Comparison of ENCODE assay signal across 1 cellular context in the genomic region with DNA sequence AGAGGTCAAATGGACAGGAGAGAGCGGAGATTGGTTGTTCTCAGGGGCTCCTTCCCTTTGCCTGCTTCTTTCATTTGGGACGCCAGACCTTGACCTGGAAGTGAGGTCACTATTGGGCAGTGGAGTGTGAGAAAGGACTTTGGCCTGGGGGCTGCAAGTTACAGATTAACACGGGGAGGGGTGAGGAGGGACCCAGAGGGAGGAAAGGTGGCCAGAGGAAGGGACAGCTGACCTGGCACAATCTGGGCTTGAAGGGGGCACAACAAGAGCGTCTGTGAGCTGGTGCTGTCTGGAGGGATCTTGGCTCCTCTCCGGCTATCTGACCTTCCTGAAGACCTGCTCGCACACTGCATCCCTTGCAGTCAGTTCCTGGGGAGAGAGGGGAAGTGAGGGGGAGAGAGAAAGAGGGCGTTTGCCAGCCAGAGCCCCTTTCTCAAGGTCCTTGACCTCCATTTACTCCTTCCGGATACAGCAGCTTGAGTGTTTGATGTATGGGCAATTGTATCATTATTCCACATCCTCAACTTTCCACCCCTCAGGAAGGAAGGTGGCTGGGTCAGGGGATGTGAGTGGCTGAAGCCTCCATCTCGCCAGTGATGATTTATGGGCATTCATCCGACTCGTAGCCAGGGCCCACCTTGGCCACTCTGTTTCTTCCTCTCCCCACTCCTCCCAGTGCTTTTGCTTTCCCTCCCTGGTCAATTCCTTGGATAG.
A peak's percentile ranks its signal among the peaks of the same experiment; 100 is the strongest.
TF ChIP-seq lines count a peak whose summit lies in the region.

No MANE protein-coding gene starts in this region.

TF ChIP-seq in HepG2, 621 proteins besides CTCF, POLR2A, EP300 and RAD21 (continued from another document and continues in another):
- no peak for TF ChIP-seq ZBTB4 (CRISPR knock-in tag; IDR thresholded peaks at IDR 0.05; ENCODE audit: borderline replicate concordance)
- no peak for TF ChIP-seq HOXD1 (CRISPR knock-in tag; IDR thresholded peaks at IDR 0.05)
- no peak for TF ChIP-seq ZNF572 (CRISPR knock-in tag; IDR thresholded peaks at IDR 0.05)
- TF ChIP-seq PTBP1 (IDR thresholded peaks at IDR 0.05; ENCODE audit: low read depth, low read length, poor library complexity, severe bottlenecking), result no peak
- TF ChIP-seq GATA4 (IDR thresholded peaks at IDR 0.05; ENCODE audit: borderline replicate concordance, low read depth), result no peak
- TF ChIP-seq, protein P1, sequence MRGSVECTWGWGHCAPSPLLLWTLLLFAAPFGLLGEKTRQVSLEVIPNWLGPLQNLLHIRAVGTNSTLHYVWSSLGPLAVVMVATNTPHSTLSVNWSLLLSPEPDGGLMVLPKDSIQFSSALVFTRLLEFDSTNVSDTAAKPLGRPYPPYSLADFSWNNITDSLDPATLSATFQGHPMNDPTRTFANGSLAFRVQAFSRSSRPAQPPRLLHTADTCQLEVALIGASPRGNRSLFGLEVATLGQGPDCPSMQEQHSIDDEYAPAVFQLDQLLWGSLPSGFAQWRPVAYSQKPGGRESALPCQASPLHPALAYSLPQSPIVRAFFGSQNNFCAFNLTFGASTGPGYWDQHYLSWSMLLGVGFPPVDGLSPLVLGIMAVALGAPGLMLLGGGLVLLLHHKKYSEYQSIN (CRISPR knock-in tag; IDR thresholded peaks at IDR 0.05; ENCODE audit: borderline replicate concordance), result no peak
- TF ChIP-seq SRSF4 (IDR thresholded peaks at IDR 0.05; ENCODE audit: low read depth, low read length, poor library complexity, severe bottlenecking), result no peak
- TF ChIP-seq PAX8 (CRISPR knock-in tag; IDR thresholded peaks at IDR 0.05; ENCODE audit: borderline replicate concordance), result no peak
- TF ChIP-seq ZNF788 (CRISPR knock-in tag; IDR thresholded peaks at IDR 0.05; ENCODE audit: borderline replicate concordance), result no peak; the same call in 1 of the 2 replicates
- TF ChIP-seq ZNF503 (CRISPR knock-in tag; IDR thresholded peaks at IDR 0.05), result no peak; the same call in 1 of the 2 replicates
- TF ChIP-seq ZNF670 (CRISPR knock-in tag; IDR thresholded peaks at IDR 0.05; ENCODE audit: borderline replicate concordance), result no peak
- TF ChIP-seq SUZ12 (IDR thresholded peaks at IDR 0.05; ENCODE audit: low read depth, low read length), result no peak
- TF ChIP-seq, protein P2, sequence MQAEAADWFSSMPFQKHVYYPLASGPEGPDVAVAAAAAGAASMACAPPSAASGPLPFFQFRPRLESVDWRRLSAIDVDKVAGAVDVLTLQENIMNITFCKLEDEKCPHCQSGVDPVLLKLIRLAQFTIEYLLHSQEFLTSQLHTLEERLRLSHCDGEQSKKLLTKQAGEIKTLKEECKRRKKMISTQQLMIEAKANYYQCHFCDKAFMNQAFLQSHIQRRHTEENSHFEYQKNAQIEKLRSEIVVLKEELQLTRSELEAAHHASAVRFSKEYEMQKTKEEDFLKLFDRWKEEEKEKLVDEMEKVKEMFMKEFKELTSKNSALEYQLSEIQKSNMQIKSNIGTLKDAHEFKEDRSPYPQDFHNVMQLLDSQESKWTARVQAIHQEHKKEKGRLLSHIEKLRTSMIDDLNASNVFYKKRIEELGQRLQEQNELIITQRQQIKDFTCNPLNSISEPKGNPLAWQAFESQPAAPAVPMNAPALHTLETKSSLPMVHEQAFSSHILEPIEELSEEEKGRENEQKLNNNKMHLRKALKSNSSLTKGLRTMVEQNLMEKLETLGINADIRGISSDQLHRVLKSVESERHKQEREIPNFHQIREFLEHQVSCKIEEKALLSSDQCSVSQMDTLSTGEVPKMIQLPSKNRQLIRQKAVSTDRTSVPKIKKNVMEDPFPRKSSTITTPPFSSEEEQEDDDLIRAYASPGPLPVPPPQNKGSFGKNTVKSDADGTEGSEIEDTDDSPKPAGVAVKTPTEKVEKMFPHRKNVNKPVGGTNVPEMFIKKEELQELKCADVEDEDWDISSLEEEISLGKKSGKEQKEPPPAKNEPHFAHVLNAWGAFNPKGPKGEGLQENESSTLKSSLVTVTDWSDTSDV (CRISPR knock-in tag; IDR thresholded peaks at IDR 0.05), result no peak
- TF ChIP-seq, protein P3, sequence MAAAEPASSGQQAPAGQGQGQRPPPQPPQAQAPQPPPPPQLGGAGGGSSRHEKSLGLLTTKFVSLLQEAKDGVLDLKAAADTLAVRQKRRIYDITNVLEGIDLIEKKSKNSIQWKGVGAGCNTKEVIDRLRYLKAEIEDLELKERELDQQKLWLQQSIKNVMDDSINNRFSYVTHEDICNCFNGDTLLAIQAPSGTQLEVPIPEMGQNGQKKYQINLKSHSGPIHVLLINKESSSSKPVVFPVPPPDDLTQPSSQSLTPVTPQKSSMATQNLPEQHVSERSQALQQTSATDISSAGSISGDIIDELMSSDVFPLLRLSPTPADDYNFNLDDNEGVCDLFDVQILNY (CRISPR knock-in tag; conservative IDR thresholded peaks at IDR 0.05), result no peak
- no peak for TF ChIP-seq AGO1 (IDR thresholded peaks at IDR 0.05; ENCODE audit: low read depth, low read length, poor library complexity, severe bottlenecking)
- no peak for TF ChIP-seq ZNF781 (CRISPR knock-in tag; IDR thresholded peaks at IDR 0.05; ENCODE audit: borderline replicate concordance, not compliant biosample characterization)
- 0 out of 2 replicates have a peak, but pooled peaks have one; percentile 46 for TF ChIP-seq JUN (CRISPR knock-in tag; IDR thresholded peaks at IDR 0.05)
- TF ChIP-seq SP5 (CRISPR knock-in tag; IDR thresholded peaks at IDR 0.05; ENCODE audit: borderline replicate concordance, low read depth), result peak; percentile 73
- peak; percentile 62; the same call in 1 of the 2 replicates for TF ChIP-seq ESRRA (CRISPR knock-in tag; IDR thresholded peaks at IDR 0.05; ENCODE audit: low read depth)
- TF ChIP-seq, protein P4, sequence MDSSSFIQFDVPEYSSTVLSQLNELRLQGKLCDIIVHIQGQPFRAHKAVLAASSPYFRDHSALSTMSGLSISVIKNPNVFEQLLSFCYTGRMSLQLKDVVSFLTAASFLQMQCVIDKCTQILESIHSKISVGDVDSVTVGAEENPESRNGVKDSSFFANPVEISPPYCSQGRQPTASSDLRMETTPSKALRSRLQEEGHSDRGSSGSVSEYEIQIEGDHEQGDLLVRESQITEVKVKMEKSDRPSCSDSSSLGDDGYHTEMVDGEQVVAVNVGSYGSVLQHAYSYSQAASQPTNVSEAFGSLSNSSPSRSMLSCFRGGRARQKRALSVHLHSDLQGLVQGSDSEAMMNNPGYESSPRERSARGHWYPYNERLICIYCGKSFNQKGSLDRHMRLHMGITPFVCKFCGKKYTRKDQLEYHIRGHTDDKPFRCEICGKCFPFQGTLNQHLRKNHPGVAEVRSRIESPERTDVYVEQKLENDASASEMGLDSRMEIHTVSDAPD (CRISPR knock-in tag; IDR thresholded peaks at IDR 0.05), result no peak
- TF ChIP-seq ZNF263 (CRISPR knock-in tag; IDR thresholded peaks at IDR 0.05), result peak; percentile 77
- peak; percentile 93 for TF ChIP-seq RARA (CRISPR knock-in tag; IDR thresholded peaks at IDR 0.05)
- TF ChIP-seq SRSF9 (IDR thresholded peaks at IDR 0.05; ENCODE audit: borderline replicate concordance, insufficient read depth, low read depth, low read length, poor library complexity, severe bottlenecking), result no peak
- TF ChIP-seq ZNF737 (CRISPR knock-in tag; IDR thresholded peaks at IDR 0.05; ENCODE audit: borderline replicate concordance), result no peak
- no peak for TF ChIP-seq ZNF12 (CRISPR knock-in tag; IDR thresholded peaks at IDR 0.05)
- TF ChIP-seq NR0B2 (CRISPR knock-in tag; IDR thresholded peaks at IDR 0.05), result no peak
- TF ChIP-seq, protein P5, sequence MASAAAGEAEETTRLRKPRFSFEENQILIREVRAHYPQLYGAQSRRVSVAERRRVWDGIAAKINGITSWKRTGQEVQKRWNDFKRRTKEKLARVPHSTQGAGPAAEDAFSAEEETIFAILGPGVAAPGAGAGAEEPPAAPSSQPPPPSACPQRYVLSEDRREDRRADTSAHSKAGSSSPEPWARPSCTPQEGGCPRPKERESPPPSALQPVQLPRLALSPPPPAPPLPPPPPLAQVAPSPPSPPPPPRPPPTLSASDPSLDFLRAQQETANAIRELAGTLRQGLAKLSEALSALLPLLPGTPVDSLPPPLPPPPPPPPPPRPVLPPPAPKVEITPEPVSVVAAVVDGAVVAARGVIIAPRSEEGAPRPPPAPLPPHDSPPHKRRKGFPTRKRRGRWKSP (CRISPR knock-in tag; IDR thresholded peaks at IDR 0.05), result no peak
- 0 out of 2 replicates have a peak, but pooled peaks have one; percentile 17 for TF ChIP-seq SOX13 (IDR thresholded peaks at IDR 0.05)
- peak in 1 of 2 experiments; percentile 45; a peak in 1 of 4 replicates for TF ChIP-seq SOX13 (CRISPR knock-in tag; conservative IDR thresholded peaks at IDR 0.05 in 1 of 2, IDR thresholded peaks at IDR 0.05 in 1 of 2)
- peak; percentile 68 for TF ChIP-seq ZNF687 (CRISPR knock-in tag; IDR thresholded peaks at IDR 0.05)
- no peak for TF ChIP-seq ZNF550 (CRISPR knock-in tag; IDR thresholded peaks at IDR 0.05; ENCODE audit: borderline replicate concordance)
- TF ChIP-seq RXRA (CRISPR knock-in tag; IDR thresholded peaks at IDR 0.05), result peak; percentile 94
- TF ChIP-seq ZNF768 (CRISPR knock-in tag; IDR thresholded peaks at IDR 0.05), result no peak
- TF ChIP-seq BHLHE40 (IDR thresholded peaks at IDR 0.05; ENCODE audit: low read length), result no peak
- no peak for TF ChIP-seq FOXP1 (IDR thresholded peaks at IDR 0.05)
- TF ChIP-seq FOXP1 (CRISPR knock-in tag; IDR thresholded peaks at IDR 0.05), result peak; percentile 57
- no peak for TF ChIP-seq ZFP41 (CRISPR knock-in tag; IDR thresholded peaks at IDR 0.05; ENCODE audit: borderline replicate concordance)
- TF ChIP-seq TOE1 (CRISPR knock-in tag; IDR thresholded peaks at IDR 0.05), result no peak
- TF ChIP-seq BRCA1 (CRISPR knock-in tag; IDR thresholded peaks at IDR 0.05), result no peak
- no peak for TF ChIP-seq ZNF589 (CRISPR knock-in tag; conservative IDR thresholded peaks at IDR 0.05)
- TF ChIP-seq CBX5 (CRISPR knock-in tag; IDR thresholded peaks at IDR 0.05; ENCODE audit: borderline replicate concordance), result peak; percentile 37; the same call in 1 of the 2 replicates
- peak; percentile 84; the same call in 1 of the 2 replicates for TF ChIP-seq HDAC1 (CRISPR knock-in tag; IDR thresholded peaks at IDR 0.05)
